8 cellular contexts compared by ENCODE assay signal in genomic region chr6:40962241-40962640, GRCh38.
DNase-seq lines count a peak whose midpoint lies in the region; ATAC-seq, FAIRE-seq and TF ChIP-seq lines count a peak whose summit lies in the region.

No MANE protein-coding gene starts in this region.

- no peak overlapping the region for H2BK120ac ChIP-seq in mesendoderm (ENCODE audit: low read depth, low read length)

- H3K79me2 ChIP-seq in mesendoderm (ENCODE audit: control insufficient read depth, insufficient read depth, low read length) = no peaks in the 10 kb centered on the region

- no peak overlapping the region for H3K27ac Mint-ChIP-seq in endothelial cell (ENCODE audit: unreplicated experiment)

- no peaks in the 10 kb centered on the region for H3K27me3 Mint-ChIP-seq in endothelial cell (ENCODE audit: unreplicated experiment)

- TF ChIP-seq POLR2A in GM12892 (IDR thresholded peaks at IDR 0.05; ENCODE audit: low read depth, low read length) = no peak

- no peaks in the 10 kb centered on the region for H3K9me3 Mint-ChIP-seq in endothelial cell (ENCODE audit: unreplicated experiment)

- no peaks in the 10 kb centered on the region for H3K4me1 ChIP-seq in mesendoderm (ENCODE audit: control insufficient read depth, low read depth, low read length)
- H3K4me1 ChIP-seq in right atrium auricular region = no peaks in the 10 kb centered on the region

- H3K9me3 ChIP-seq in right atrium auricular region = no peaks in the 10 kb centered on the region

- no peak overlapping the region for H3K4ac ChIP-seq in mesendoderm (ENCODE audit: low read depth, low read length)

- H3K4me3 Mint-ChIP-seq in endothelial cell (ENCODE audit: unreplicated experiment) = no peak overlapping the region

- no CpG with 5 or more reads among the region's 2 CpGs for WGBS in mesendoderm (ENCODE audit: extremely low coverage, insufficient coverage, low lambda C conversion rate)

- H3K56ac ChIP-seq in mesendoderm (ENCODE audit: low read length) = no peak overlapping the region

- H3K27me3 ChIP-seq in mesendoderm (ENCODE audit: insufficient read depth, low read length, poor library complexity) (no peaks in the 10 kb centered on the region), right atrium auricular region (no peaks in the 10 kb centered on the region)

- peak; percentile 19 for DNase-seq in GM12892 (ENCODE audit: insufficient read length)
- DNase-seq in UCSD-AML1 (lab: John Stamatoyannopoulos, UW; ENCODE audit: unreplicated experiment) = peak; percentile 15
- peak; percentile 69 for DNase-seq in mesendoderm
- DNase-seq in Right ventricle myocardium inferior (ENCODE audit: missing footprints) = no peak
- DNase-seq in endothelial cell (ENCODE audit: low spot score) = no peak
- DNase-seq in right atrium auricular region (ENCODE audit: low spot score) = no peak

- no peak overlapping the region for H2BK5ac ChIP-seq in mesendoderm (ENCODE audit: low read length)

- H3K4me1 Mint-ChIP-seq in endothelial cell (ENCODE audit: unreplicated experiment) = peaks cover 7% of the 10 kb centered on the region

- intact Hi-C loops in Right ventricle myocardium inferior (cut with DNase I) = no loop called here

- H3K27ac ChIP-seq in mesendoderm (ENCODE audit: low read depth, low read length) (no peak overlapping the region), right atrium auricular region (no peak overlapping the region)

- no peaks in the 10 kb centered on the region for H3K36me3 ChIP-seq in mesendoderm (ENCODE audit: control insufficient read depth, insufficient read depth, low read length)
- no peaks in the 10 kb centered on the region for H3K36me3 ChIP-seq in right atrium auricular region

- no peak overlapping the region for H3K18ac ChIP-seq in mesendoderm (ENCODE audit: low read length)

- H3K23ac ChIP-seq in mesendoderm (ENCODE audit: low read length) = no peak overlapping the region

- no peak overlapping the region for H4K5ac ChIP-seq in mesendoderm (ENCODE audit: low read length)

- ATAC-seq in HG03354 (IDR thresholded peaks at IDR 0.05; ENCODE audit: poor library complexity, severe bottlenecking, unreplicated experiment) (peak; percentile 67), GM19467 (IDR thresholded peaks at IDR 0.05; ENCODE audit: unreplicated experiment) (no peak), Right ventricle myocardium inferior (no peak)

- H2AK5ac ChIP-seq in mesendoderm (ENCODE audit: low read length) = no peak overlapping the region

- FAIRE-seq in GM12892 (lab: Jason Lieb, UNC) = no peak

- H2BK15ac ChIP-seq in mesendoderm (replicated peaks; ENCODE audit: low read depth) = no peak overlapping the region

- no peak overlapping the region for H3K9ac ChIP-seq in mesendoderm (ENCODE audit: low read length)

- H3K4me3 ChIP-seq in mesendoderm (ENCODE audit: low read length) (no peak overlapping the region), right atrium auricular region (no peak overlapping the region)

- no peak overlapping the region for H4K8ac ChIP-seq in mesendoderm (ENCODE audit: low read depth, low read length)

- TF ChIP-seq CTCF in endothelial cell (IDR thresholded peaks at IDR 0.05; ENCODE audit: unreplicated experiment) (no peak), right atrium auricular region (IDR thresholded peaks at IDR 0.05) (no peak)

- no peaks in the 10 kb centered on the region for H3K79me1 ChIP-seq in mesendoderm (ENCODE audit: low read length)

- no peak overlapping the region for H3K4me2 ChIP-seq in mesendoderm (ENCODE audit: low read length)

- no peaks in the 10 kb centered on the region for H3K36me3 Mint-ChIP-seq in endothelial cell (ENCODE audit: low read depth, unreplicated experiment)

Comparison
In these comparisons a context has a peak if more than half of its experiments do, and no peak if none do; other contexts are left out.
1. DNase-seq: peak in GM12892 (single experiment), UCSD-AML1 (single experiment) and mesendoderm (single experiment); none in Right ventricle myocardium inferior (single experiment), endothelial cell (single experiment) and right atrium auricular region (single experiment).